In genomic region chr21:27802816-27803475, GRCh38 we compare ENCODE assay signal across 8 cellular contexts.
DNase-seq lines count a peak whose midpoint lies in the region; ATAC-seq, FAIRE-seq and TF ChIP-seq lines count a peak whose summit lies in the region.

No MANE protein-coding gene starts in this region.

- no peak overlapping the region for H2BK120ac ChIP-seq in H1 (replicated peaks; ENCODE audit: low read depth, low read length)

- H4K91ac ChIP-seq in H1 (replicated peaks; ENCODE audit: insufficient read length, low read length), result no peak overlapping the region

- H3K14ac ChIP-seq in H1 (ENCODE audit: insufficient read length), result no peak overlapping the region

- H3K23me2 ChIP-seq in H1 (ENCODE audit: low read depth, low read length), result no peaks in the 10 kb centered on the region

- H4K8ac ChIP-seq in H1 (ENCODE audit: extremely low read depth, insufficient read depth, low read length), result no peak overlapping the region

- H3K27me3 ChIP-seq in OCI-LY3 (ENCODE audit: low read depth, low read length), result no peaks in the 10 kb centered on the region
- H3K27me3 ChIP-seq in H1 (replicated peaks in 1 of 4; ENCODE audit: control insufficient read depth in 3 of 4, extremely low read depth in 1 of 4, insufficient read depth in 3 of 4, low read length in 3 of 4), result no peaks in the 10 kb centered on the region

- H2BK12ac ChIP-seq in H1 (ENCODE audit: low read depth, low read length), result no peak overlapping the region

- POLR2A ChIA-PET in H1 (lab: Charles Lee; ENCODE audit: partially characterized antibody), result no interaction called here

- H4K5ac ChIP-seq in H1 (ENCODE audit: insufficient read length, low read depth, low read length), result no peak overlapping the region

- TF ChIP-seq RAD21 in H1 (IDR thresholded peaks at IDR 0.05 in 1 of 2, conservative IDR thresholded peaks at IDR 0.05 in 1 of 2; ENCODE audit: low read depth in 2 of 2, low read length in 2 of 2), result peak; percentile 68

- 0 out of 2 replicates have a peak, but pooled peaks cover 4% of the 10 kb centered on the region for H3K4me1 ChIP-seq in OCI-LY3 (ENCODE audit: low read length)
- no peaks in the 10 kb centered on the region for H3K4me1 ChIP-seq in H1 (replicated peaks in 1 of 4; ENCODE audit: control insufficient read depth in 3 of 4, insufficient read depth in 4 of 4, low read length in 3 of 4)

- peak overlapping the region; percentile 80 for H3K4me2 ChIP-seq in OCI-LY3 (ENCODE audit: low read length)
- H3K4me2 ChIP-seq in H1 (ENCODE audit: insufficient read depth in 1 of 2, low read depth in 2 of 2, low read length in 2 of 2), result no peak overlapping the region

- no peak overlapping the region for H3K23ac ChIP-seq in H1 (ENCODE audit: insufficient read length)

- no peak for TF ChIP-seq POLR2A in H1 (IDR thresholded peaks at IDR 0.05; ENCODE audit: control extremely low read depth in 1 of 2, low read depth in 2 of 2, low read length in 2 of 2)

- no peaks in the 10 kb centered on the region for H3K79me1 ChIP-seq in H1 (ENCODE audit: low read depth, low read length)

- DNase-seq in DMS 273 (lab: John Stamatoyannopoulos, UW; ENCODE audit: unreplicated experiment) (peak; percentile 62), DMS 273 treated with DMSO at 0.1 percent for 48 hours (lab: John Stamatoyannopoulos, UW) (no peak), HCEC 1CT (peak; percentile 20), H1 (ENCODE audit: low read depth in 1 of 2, low spot score in 2 of 2) (peak; percentile 17 to 66), occipital lobe (lab: John Stamatoyannopoulos, UW) (peak; percentile 39)

- H4K20me1 ChIP-seq in OCI-LY3 (ENCODE audit: insufficient read depth, low read length), result no peaks in the 10 kb centered on the region
- no peaks in the 10 kb centered on the region for H4K20me1 ChIP-seq in H1 (replicated peaks in 1 of 2; ENCODE audit: control insufficient read depth in 1 of 2, insufficient read depth in 2 of 2, low read length in 2 of 2)

- H2BK20ac ChIP-seq in H1 (ENCODE audit: low read length), result no peak overlapping the region

- WGBS in H1 (ENCODE audit: extremely low coverage in 1 of 2, insufficient coverage in 1 of 2, insufficient read length in 1 of 2, insufficient replicate concordance in 2 of 2, low coverage in 1 of 2, low lambda C conversion rate in 2 of 2, missing lambda C conversion rate in 1 of 2), 2 experiments, result 64% methylated on average over 7 of the region's 7 CpGs; no CpG with 5 or more reads in 1 of the 2 experiments

- no peaks in the 10 kb centered on the region for H3K9me3 ChIP-seq in OCI-LY3 (ENCODE audit: insufficient read depth, low read length)
- H3K9me3 ChIP-seq in H1 (ENCODE audit: insufficient read depth in 2 of 2, low read depth in 1 of 2, low read length in 1 of 2), result no peaks in the 10 kb centered on the region

- H3K4ac ChIP-seq in H1 (replicated peaks; ENCODE audit: insufficient read length, low read depth, low read length), result no peak overlapping the region

- no peaks in the 10 kb centered on the region for H3K79me2 ChIP-seq in OCI-LY3 (ENCODE audit: low read length)
- H3K79me2 ChIP-seq in H1 (ENCODE audit: control insufficient read depth in 1 of 2, insufficient read depth in 2 of 2, low read length in 2 of 2), result no peaks in the 10 kb centered on the region

- TF ChIP-seq EP300 in H1 (IDR thresholded peaks at IDR 0.05; ENCODE audit: borderline replicate concordance in 1 of 2, low read depth in 2 of 2, low read length in 2 of 2), result no peak

- H3K9ac ChIP-seq in OCI-LY3 (ENCODE audit: low read length) (no peak overlapping the region), H1 (replicated peaks in 1 of 4; ENCODE audit: extremely low read depth in 1 of 4, low read depth in 3 of 4, low read length in 3 of 4) (no peak overlapping the region)

- no peak overlapping the region for H2BK15ac ChIP-seq in H1 (ENCODE audit: low read length)

- CTCF ChIA-PET in H1 (lab: Charles Lee; ENCODE audit: partially characterized antibody), result interaction anchor here (0.6 to 3.5 kb wide), 15 partner anchors 8 to 952 kb away, joined by 3 to 13 read pairs (median 3); no protein-coding TSS in a partner anchor

- H3K56ac ChIP-seq in H1 (replicated peaks; ENCODE audit: insufficient read length, low read depth, low read length), result no peak overlapping the region

- H2AFZ ChIP-seq in OCI-LY3 (ENCODE audit: low read depth, low read length), result peak overlapping the region; percentile 91
- H2AFZ ChIP-seq in H1 (ENCODE audit: low read length), result peak overlapping the region; percentile 93; the same call in 1 of the 2 replicates

- peak overlapping the region; percentile 62 for H3K4me3 ChIP-seq in OCI-LY3 (ENCODE audit: low read length)
- H3K4me3 ChIP-seq in H1 (ENCODE audit: extremely low read depth in 1 of 4, insufficient read depth in 2 of 4, low read depth in 3 of 4, low read length in 4 of 4), result no peak overlapping the region

- no peak for ATAC-seq in HG02571 (IDR thresholded peaks at IDR 0.05; ENCODE audit: unreplicated experiment)
- no peak for ATAC-seq in GM21576 (IDR thresholded peaks at IDR 0.05; ENCODE audit: unreplicated experiment)

- H2AK5ac ChIP-seq in H1 (ENCODE audit: low read depth, low read length), result no peak overlapping the region

- TF ChIP-seq CTCF in OCI-LY3 (IDR thresholded peaks at IDR 0.05; ENCODE audit: low read depth, low read length) (peak; percentile 74), H1 (IDR thresholded peaks at IDR 0.05; ENCODE audit: control extremely low read depth in 1 of 3, insufficient read depth in 1 of 3, low read depth in 1 of 3, low read length in 3 of 3) (peak; percentile 29 to 75 (median 50))

- H2BK5ac ChIP-seq in H1 (ENCODE audit: low read depth, low read length), result no peak overlapping the region; the same call in 1 of the 2 replicates

- no peak overlapping the region for H3K18ac ChIP-seq in H1 (ENCODE audit: extremely low read depth, low read length)

- FAIRE-seq in H1 (lab: Jason Lieb, UNC), result peak; percentile 81

- H3K27ac ChIP-seq in OCI-LY3 (ENCODE audit: low read length) (no peak overlapping the region), H1 (ENCODE audit: low read depth, low read length) (no peak overlapping the region)

- H3K36me3 ChIP-seq in OCI-LY3 (replicated peaks; ENCODE audit: low read depth, low read length), result no peaks in the 10 kb centered on the region
- H3K36me3 ChIP-seq in H1 (ENCODE audit: control insufficient read depth in 2 of 4, insufficient read depth in 4 of 4, low read length in 3 of 4), result no peaks in the 10 kb centered on the region

TF ChIP-seq in H1, 55 proteins besides CTCF, POLR2A, EP300 and RAD21:
- TF ChIP-seq GTF2F1 (IDR thresholded peaks at IDR 0.05; ENCODE audit: borderline replicate concordance, low read depth, low read length) (no peak), SP2 (IDR thresholded peaks at IDR 0.05; ENCODE audit: low read length) (no peak), SP1 (IDR thresholded peaks at IDR 0.05; ENCODE audit: low read depth, low read length) (no peak), KDM4A (IDR thresholded peaks at IDR 0.05; ENCODE audit: low read depth, low read length, severe bottlenecking) (no peak), GABPA (IDR thresholded peaks at IDR 0.05; ENCODE audit: borderline replicate concordance, insufficient read depth, low read length) (no peak)
